ENCODE assay signal across 32 cellular contexts in genomic region chr5:179112469-179113142, GRCh38.
"Had no signal": no experiment of that assay in that cellular context is flagged by ENCODE, and none has a peak within 500 bp of the region (broad histone marks: within the 10 kb centered on the region; RNA-seq: fewer than 3 reads in every experiment).

No MANE protein-coding gene starts in this region.

- H3K27ac Mint-ChIP-seq: activated naive CD4-positive, alpha-beta T cell treated with anti-CD3 and anti-CD28 coated beads for 36 hours; activated naive CD8-positive, alpha-beta T cell treated with anti-CD3 and anti-CD28 coated beads for 36 hours; activated T-helper 1 cell treated with anti-CD3 and anti-CD28 coated beads, Interleukin-12 subunit alpha, Interleukin-12 subunit beta, Interleukin-2, Interleukin-4 antibody, amounts not matched to agents 30 ng/mL and 10 ng/mL and 1 ng/mL, durations not matched to agents 14 hours and 24 hours and 36 hours; nephron; stimulated activated effector memory CD8-positive, alpha-beta T cell treated with anti-CD3 and anti-CD28 coated beads, Interleukin-12 subunit alpha, Interleukin-12 subunit beta, amount 100 ng/mL, for 72 hours; stimulated activated naive CD8-positive, alpha-beta T cell treated with anti-CD3 and anti-CD28 coated beads, Interleukin-15, Interleukin-2, amounts not matched to agents 100 ng/mL and 50 ng/mL, for 24 hours; T-helper 1 cell treated with Interleukin-12 subunit alpha and Interleukin-12 subunit beta and Interleukin-4 antibody, amounts not matched to agents 30 μg/mL and 1 μg/mL, for 36 hours had no signal

- H3K36me3 ChIP-seq: adrenal gland, cardiac muscle cell, ovary, prostate gland, thyroid gland had no signal

- H3K4me3 ChIP-seq: adrenal gland, body of pancreas, cardiac muscle cell, gastroesophageal sphincter, left ventricle myocardium inferior, lung, mucosa of descending colon, ovary, prostate gland, sigmoid colon, SK-N-MC, thyroid gland had no signal

- H3K4me3 Mint-ChIP-seq: activated naive CD4-positive, alpha-beta T cell treated with anti-CD3 and anti-CD28 coated beads for 36 hours; activated naive CD8-positive, alpha-beta T cell treated with anti-CD3 and anti-CD28 coated beads for 36 hours; activated T-helper 1 cell treated with anti-CD3 and anti-CD28 coated beads, Interleukin-12 subunit alpha, Interleukin-12 subunit beta, Interleukin-2, Interleukin-4 antibody, amounts not matched to agents 30 ng/mL and 10 ng/mL and 1 ng/mL, durations not matched to agents 14 hours and 24 hours and 36 hours; nephron; stimulated activated effector memory CD8-positive, alpha-beta T cell treated with anti-CD3 and anti-CD28 coated beads, Interleukin-12 subunit alpha, Interleukin-12 subunit beta, amount 100 ng/mL, for 72 hours; stimulated activated naive CD8-positive, alpha-beta T cell treated with anti-CD3 and anti-CD28 coated beads, Interleukin-15, Interleukin-2, amounts not matched to agents 100 ng/mL and 50 ng/mL, for 24 hours; T-helper 1 cell treated with Interleukin-12 subunit alpha and Interleukin-12 subunit beta and Interleukin-4 antibody, amounts not matched to agents 30 μg/mL and 1 μg/mL, for 36 hours had no signal

- H3K36me3 Mint-ChIP-seq: stimulated activated effector memory CD8-positive, alpha-beta T cell treated with anti-CD3 and anti-CD28 coated beads, Interleukin-12 subunit alpha, Interleukin-12 subunit beta, amount 100 ng/mL, for 72 hours had no signal

- H3K9me3 ChIP-seq: adrenal gland, prostate gland, thyroid gland had no signal

- H3K27me3 Mint-ChIP-seq: stimulated activated naive CD8-positive, alpha-beta T cell treated with anti-CD3 and anti-CD28 coated beads, Interleukin-15, Interleukin-2, amounts not matched to agents 100 ng/mL and 50 ng/mL, for 24 hours had no signal

- H3K4me1 ChIP-seq: adrenal gland, body of pancreas, gastroesophageal sphincter, left ventricle myocardium inferior, prostate gland, sigmoid colon, thyroid gland had no signal

- H3K4me1 Mint-ChIP-seq: activated naive CD8-positive, alpha-beta T cell treated with anti-CD3 and anti-CD28 coated beads for 36 hours; nephron; stimulated activated effector memory CD8-positive, alpha-beta T cell treated with anti-CD3 and anti-CD28 coated beads, Interleukin-12 subunit alpha, Interleukin-12 subunit beta, amount 100 ng/mL, for 72 hours had no signal

- ATAC-seq: body of pancreas; gastroesophageal sphincter; mucosa of descending colon; stimulated activated effector memory CD8-positive, alpha-beta T cell treated with anti-CD3 and anti-CD28 coated beads, Interleukin-12 subunit alpha, Interleukin-12 subunit beta, amount 100 ng/mL, for 72 hours had no signal

- DNase-seq: activated CD4-positive, alpha-beta T cell treated with anti-CD3 and anti-CD28 coated beads for 4 hours; activated CD4-positive, alpha-beta T cell treated with anti-CD3 and anti-CD28 coated beads, Interleukin-2, amount 50 U/mL, for 4 hours; activated CD8-positive, alpha-beta memory T cell treated with anti-CD3 and anti-CD28 coated beads, Interleukin-2, amount 50 U/mL, for 4 hours; activated effector memory CD4-positive, alpha-beta T cell treated with anti-CD3 and anti-CD28 coated beads, Interleukin-2, amount 50 U/mL, for 16 hours; activated naive CD4-positive, alpha-beta T cell treated with anti-CD3 and anti-CD28 coated beads for 36 hours; activated naive CD8-positive, alpha-beta T cell treated with anti-CD3 and anti-CD28 coated beads for 36 hours; activated T-cell treated with anti-CD3 and anti-CD28 coated beads, Interleukin-2, amount 50 U/mL, for 1 hour; aorta; body of pancreas; effector CD4-positive, alpha-beta T cell; left ventricle myocardium inferior; mucosa of descending colon; ovary; retina; sigmoid colon; small intestine; stimulated activated CD4-positive, alpha-beta T cell treated with anti-CD3 and anti-CD28 coated beads, Interleukin-4, amount 100 ng/mL, for 24 hours; substantia nigra; T-helper 9 cell; thyroid gland had no signal

- H3K27me3 ChIP-seq: adrenal gland, body of pancreas, cardiac muscle cell, gastroesophageal sphincter, ovary, sigmoid colon, thyroid gland had no signal

- H3K27ac ChIP-seq: adrenal gland, body of pancreas, cardiac muscle cell, gastroesophageal sphincter, left ventricle myocardium inferior, ovary, prostate gland, sigmoid colon, SK-N-MC, thyroid gland, VCaP had no signal
